31 cellular contexts compared by ENCODE assay signal in the genomic region with DNA sequence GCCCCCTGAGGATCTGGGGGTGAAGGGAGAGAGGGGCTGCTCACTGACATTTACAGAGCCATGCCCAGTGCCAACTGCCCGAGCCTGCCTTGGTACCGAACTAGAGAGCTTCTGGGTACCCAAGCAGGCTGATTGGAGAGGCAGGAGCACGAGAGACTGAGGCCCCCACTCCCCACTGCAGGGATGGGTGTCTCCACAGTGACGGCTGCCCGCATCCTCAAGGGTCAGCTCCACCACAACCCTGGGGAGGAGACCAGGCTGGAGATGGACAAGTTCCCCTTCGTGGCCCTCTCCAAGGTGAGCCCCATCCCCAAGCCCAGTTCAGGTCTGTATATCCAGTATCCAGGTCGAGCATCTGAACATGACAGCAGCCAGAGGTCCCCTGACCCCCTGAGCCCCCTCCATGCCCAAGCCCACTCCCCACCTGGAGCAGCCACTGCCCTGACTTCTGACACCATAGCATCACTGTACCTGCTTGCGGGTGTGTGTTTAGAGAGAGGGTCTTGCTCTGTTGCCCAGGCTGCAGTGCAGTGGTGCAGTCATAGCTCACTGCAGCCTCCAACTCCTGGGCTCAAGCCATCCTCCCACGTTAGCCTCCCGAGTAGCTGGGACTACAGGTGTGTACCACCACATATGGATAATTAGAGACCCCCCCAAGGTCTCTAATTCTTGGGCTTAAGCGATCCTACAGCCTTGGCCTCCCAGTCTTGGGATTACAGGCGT. TPM values are rescaled to one million over a fixed set of nuclear protein-coding genes. Genes with fewer than 3 reads are reported as not detected.
"Had no signal": no experiment of that assay in that cellular context is flagged by ENCODE, and none has a peak within 500 bp of the region (broad histone marks: within the 10 kb centered on the region; RNA-seq: fewer than 3 reads in every experiment).

No MANE protein-coding gene starts in this region.

- ATAC-seq: activated CD4-positive, alpha-beta T cell treated with anti-CD3 and anti-CD28 coated beads for 36 hours; activated CD4-positive, CD25-positive, alpha-beta regulatory T cell treated with anti-CD3 and anti-CD28 coated beads, Interleukin-2, amount 50 U/mL, for 24 hours; activated naive CD8-positive, alpha-beta T cell treated with anti-CD3 and anti-CD28 coated beads, Interleukin-2, amount 50 U/mL, for 24 hours; PC-3 had no signal

- H3K36me3 ChIP-seq: brain microvascular endothelial cell, Peyer's patch had no signal

- H3K4me2 ChIP-seq: SK-N-SH had no signal

- H3K4me3 ChIP-seq: Peyer's patch, SJSA1 had no signal

- DNase-seq: activated CD4-positive, alpha-beta memory T cell treated with anti-CD3 and anti-CD28 coated beads for 36 hours; activated CD4-positive, alpha-beta T cell treated with anti-CD3 and anti-CD28 coated beads for 36 hours; activated CD4-positive, alpha-beta T cell treated with anti-CD3 and anti-CD28 coated beads, Interleukin-2, amount 50 U/mL, for 1 hour; activated CD8-positive, alpha-beta memory T cell treated with anti-CD3 and anti-CD28 coated beads, Interleukin-2, amount 50 U/mL, for 48 hours; activated effector memory CD4-positive, alpha-beta T cell treated with Interleukin-2 at 50 U/mL for 16 hours; activated naive CD4-positive, alpha-beta T cell treated with anti-CD3 and anti-CD28 coated beads, Interleukin-2, amount 10 ng/mL, durations not matched to agents 7 days and 5 days; activated naive CD8-positive, alpha-beta T cell treated with anti-CD3 and anti-CD28 coated beads, Interleukin-2, amount 50 U/mL, for 24 hours; activated T-cell treated with anti-CD3 and anti-CD28 coated beads, Interleukin-2, amount 50 U/mL, for 48 hours; anterior cingulate cortex; brain microvascular endothelial cell; Kasumi-1; KG1; MM.1S; MV-4-11; NCI-H1092; NCI-H1436 treated with DMSO at 0.1 percent for 48 hours; NCI-H1694 treated with DMSO at 0.1 percent for 48 hours; NCI-H2029; NCI-H345; NCI-H524 treated with DMSO at 0.1 percent for 48 hours; PC-3; Peyer's patch; RPMI8226; SHP77 treated with DMSO at 0.1 percent for 48 hours; SK-N-SH had no signal

- H3K9me3 Mint-ChIP-seq: activated CD4-positive, alpha-beta memory T cell treated with anti-CD3 and anti-CD28 coated beads for 36 hours; activated naive CD4-positive, alpha-beta T cell treated with anti-CD3 and anti-CD28 coated beads, Interleukin-2, amount 10 ng/mL, durations not matched to agents 7 days and 5 days; activated naive CD8-positive, alpha-beta T cell treated with anti-CD3 and anti-CD28 coated beads, Interleukin-2, amount 50 U/mL, for 24 hours; central memory CD8-positive, alpha-beta T cell; T-helper 1 cell treated with Interleukin-12 subunit alpha and Interleukin-12 subunit beta and Interleukin-4 antibody, amounts not matched to agents 30 μg/mL and 1 μg/mL, for 36 hours; T-helper 2 cell treated with Interferon-gamma antibody and Interleukin-4, amounts not matched to agents 5 μg/mL and 100 μg/mL, for 36 hours had no signal

- H3K4me1 ChIP-seq: Peyer's patch had no signal

- H3K4me1 Mint-ChIP-seq: activated CD4-positive, alpha-beta T cell treated with anti-CD3 and anti-CD28 coated beads for 36 hours; activated naive CD4-positive, alpha-beta T cell treated with anti-CD3 and anti-CD28 coated beads, Interleukin-2, amount 10 ng/mL, durations not matched to agents 7 days and 5 days; activated naive CD8-positive, alpha-beta T cell treated with anti-CD3 and anti-CD28 coated beads, Interleukin-2, amount 50 U/mL, for 24 hours; central memory CD8-positive, alpha-beta T cell had no signal

- H3K27ac ChIP-seq: brain microvascular endothelial cell, Peyer's patch, SJSA1 had no signal

- H3K4me3 Mint-ChIP-seq: activated CD4-positive, alpha-beta memory T cell treated with anti-CD3 and anti-CD28 coated beads for 36 hours; activated CD4-positive, alpha-beta T cell treated with anti-CD3 and anti-CD28 coated beads for 36 hours; activated naive CD4-positive, alpha-beta T cell treated with anti-CD3 and anti-CD28 coated beads, Interleukin-2, amount 10 ng/mL, durations not matched to agents 7 days and 5 days; activated naive CD8-positive, alpha-beta T cell; activated naive CD8-positive, alpha-beta T cell treated with anti-CD3 and anti-CD28 coated beads, Interleukin-2, amount 50 U/mL, for 24 hours; central memory CD8-positive, alpha-beta T cell; T-helper 1 cell treated with Interleukin-12 subunit alpha and Interleukin-12 subunit beta and Interleukin-4 antibody, amounts not matched to agents 30 μg/mL and 1 μg/mL, for 36 hours; T-helper 2 cell treated with Interferon-gamma antibody and Interleukin-4, amounts not matched to agents 5 μg/mL and 100 μg/mL, for 36 hours had no signal

- H3K27me3 ChIP-seq: brain microvascular endothelial cell, Peyer's patch, SJSA1 had no signal

- H3K27ac Mint-ChIP-seq: activated CD4-positive, alpha-beta memory T cell treated with anti-CD3 and anti-CD28 coated beads for 36 hours; activated CD4-positive, alpha-beta T cell treated with anti-CD3 and anti-CD28 coated beads for 36 hours; activated naive CD4-positive, alpha-beta T cell treated with anti-CD3 and anti-CD28 coated beads, Interleukin-2, amount 10 ng/mL, durations not matched to agents 7 days and 5 days; activated naive CD8-positive, alpha-beta T cell; activated naive CD8-positive, alpha-beta T cell treated with anti-CD3 and anti-CD28 coated beads, Interleukin-2, amount 50 U/mL, for 24 hours; T-helper 1 cell treated with Interleukin-12 subunit alpha and Interleukin-12 subunit beta and Interleukin-4 antibody, amounts not matched to agents 30 μg/mL and 1 μg/mL, for 36 hours; T-helper 2 cell treated with Interferon-gamma antibody and Interleukin-4, amounts not matched to agents 5 μg/mL and 100 μg/mL, for 36 hours had no signal

- H3K9me3 ChIP-seq: Peyer's patch, SJSA1, SK-N-SH had no signal

- H3K36me3 Mint-ChIP-seq: activated CD4-positive, alpha-beta memory T cell treated with anti-CD3 and anti-CD28 coated beads for 36 hours; activated naive CD4-positive, alpha-beta T cell treated with anti-CD3 and anti-CD28 coated beads, Interleukin-2, amount 10 ng/mL, durations not matched to agents 7 days and 5 days; activated naive CD8-positive, alpha-beta T cell had no signal

RNA-seq across cellular contexts. Expression of a gene that starts 51.9 kb away (rescaled TPM):
- total RNA-seq: activated CD4-positive, alpha-beta memory T cell treated with anti-CD3 and anti-CD28 coated beads for 36 hours; activated CD4-positive, alpha-beta T cell treated with anti-CD3 and anti-CD28 coated beads for 36 hours had no signal
